Comparison of ENCODE assay signal across 27 cellular contexts in the genomic region with DNA sequence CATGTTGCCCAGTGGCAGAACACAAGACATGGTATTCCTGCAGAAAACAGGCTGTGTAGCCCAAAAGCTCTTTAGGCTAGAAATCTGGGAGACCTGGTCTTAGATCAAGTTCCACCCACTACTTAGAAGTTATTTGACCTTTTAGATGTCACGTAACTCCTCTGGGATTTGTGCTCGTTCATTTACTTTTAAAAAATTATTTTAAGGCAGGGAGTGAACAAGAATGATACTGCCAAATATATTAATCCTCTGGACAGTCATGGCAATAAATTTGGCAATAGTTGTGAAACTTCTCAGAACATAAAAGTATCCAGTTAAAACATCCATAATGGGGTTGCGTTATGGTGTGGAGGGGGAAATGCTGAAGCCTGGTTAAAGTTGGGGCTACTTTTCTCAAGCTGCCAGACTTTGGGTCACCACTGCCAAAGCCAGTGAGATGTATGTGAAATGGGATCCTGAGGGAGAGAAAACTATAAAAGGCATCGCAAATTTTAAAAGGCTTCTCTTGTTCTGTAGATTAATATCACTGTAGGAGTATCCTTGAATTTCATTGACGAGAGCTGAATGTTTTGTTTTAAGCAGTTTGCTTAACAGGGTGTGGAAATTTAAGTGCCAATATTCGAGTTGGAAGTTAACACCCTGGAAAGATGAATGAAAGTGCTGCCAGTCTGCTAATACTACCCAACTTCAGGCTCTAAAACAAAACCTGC. TPM values are rescaled to one million over a fixed set of nuclear protein-coding genes. Genes with fewer than 3 reads are reported as not detected.
"Had no signal": no experiment of that assay in that cellular context is flagged by ENCODE, and none has a peak within 500 bp of the region (broad histone marks: within the 10 kb centered on the region; RNA-seq: fewer than 3 reads in every experiment).

No MANE protein-coding gene starts in this region.

- H3K27ac Mint-ChIP-seq: activated naive CD8-positive, alpha-beta T cell; effector memory CD8-positive, alpha-beta T cell; naive B cell; stimulated activated memory B cell treated with anti-CD40 and anti-IgM and Interleukin-4, amounts not matched to agents 10 μg/mL and 1 μg/mL and 100 μg/mL, for 72 hours had no signal

- H3K36me3 Mint-ChIP-seq: activated naive CD8-positive, alpha-beta T cell; naive B cell; stimulated activated memory B cell treated with anti-CD40 and anti-IgM and Interleukin-4, amounts not matched to agents 10 μg/mL and 1 μg/mL and 100 μg/mL, for 72 hours had no signal

- H3K4me1 ChIP-seq: gastrocnemius medialis, sigmoid colon, spleen had no signal

- H3K36me3 ChIP-seq: cardiac muscle cell, gastrocnemius medialis, heart left ventricle, ovary, sigmoid colon, spleen, tibial artery, WERI-Rb-1 had no signal

- H3K4me3 ChIP-seq: cardiac muscle cell, gastrocnemius medialis, heart left ventricle, mucosa of descending colon, ovary, sigmoid colon, spleen, tibial artery had no signal

- H3K4me1 Mint-ChIP-seq: naive B cell; stimulated activated memory B cell treated with anti-CD40 and anti-IgM and Interleukin-4, amounts not matched to agents 10 μg/mL and 1 μg/mL and 100 μg/mL, for 72 hours had no signal

- H3K9me3 ChIP-seq: gastrocnemius medialis, heart left ventricle, mucosa of descending colon, ovary, sigmoid colon, spleen, tibial artery had no signal

- H3K27ac ChIP-seq: cardiac muscle cell, gastrocnemius medialis, heart left ventricle, ovary, sigmoid colon, spleen, WERI-Rb-1 had no signal

- ATAC-seq: effector memory CD8-positive, alpha-beta T cell; gastrocnemius medialis; heart left ventricle; left ventricle myocardium superior; mucosa of descending colon; stimulated activated memory B cell treated with anti-CD40 and anti-IgM and Interleukin-4, amounts not matched to agents 10 μg/mL and 1 μg/mL and 100 μg/mL, for 72 hours had no signal

- H3K4me3 Mint-ChIP-seq: activated naive CD8-positive, alpha-beta T cell; effector memory CD8-positive, alpha-beta T cell; naive B cell; stimulated activated memory B cell treated with anti-CD40 and anti-IgM and Interleukin-4, amounts not matched to agents 10 μg/mL and 1 μg/mL and 100 μg/mL, for 72 hours had no signal

- H3K27me3 ChIP-seq: cardiac muscle cell, gastrocnemius medialis, heart left ventricle, ovary, sigmoid colon, tibial artery had no signal

- DNase-seq: activated CD4-positive, alpha-beta T cell treated with anti-CD3 and anti-CD28 coated beads for 1 hour; activated CD8-positive, alpha-beta memory T cell treated with anti-CD3 and anti-CD28 coated beads for 24 hours; activated CD8-positive, alpha-beta memory T cell treated with anti-CD3 and anti-CD28 coated beads, Interleukin-2, amount 50 U/mL, for 48 hours; activated gamma-delta T cell treated with Interleukin-2 at 50 U/mL for 16 hours; activated T-cell treated with anti-CD3 and anti-CD28 coated beads, Interleukin-2, amount 50 U/mL, for 48 hours; amniotic stem cell; effector memory CD8-positive, alpha-beta T cell; gastrocnemius medialis; heart left ventricle; kidney; left ventricle myocardium superior; mucosa of descending colon; naive B cell; ovary; sigmoid colon; spleen; stimulated activated CD4-positive, alpha-beta T cell treated with anti-CD3 and anti-CD28 coated beads, Interleukin-4, amount 100 ng/mL, for 4 hours; SW 1271; T-helper 2 cell; tibial artery; WERI-Rb-1 had no signal

- H3K9me3 Mint-ChIP-seq: effector memory CD8-positive, alpha-beta T cell; naive B cell; stimulated activated memory B cell treated with anti-CD40 and anti-IgM and Interleukin-4, amounts not matched to agents 10 μg/mL and 1 μg/mL and 100 μg/mL, for 72 hours had no signal

RNA-seq across cellular contexts. Expression of a gene that starts 15.8 kb away (rescaled TPM):
- total RNA-seq: cardiac muscle cell, dermis microvascular lymphatic vessel endothelial cell, fibroblast of lung, gastrocnemius medialis, heart left ventricle, left ventricle myocardium superior, urinary bladder had no signal
- polyA plus RNA-seq: cardiac muscle cell, fibroblast of lung had no signal
